ENCODE assay signal across 28 cellular contexts in genomic region chr3:138899592-138899991, GRCh38. TPM values are rescaled to one million over a fixed set of nuclear protein-coding genes. Genes with fewer than 3 reads are reported as not detected.
A peak's percentile ranks its signal among the peaks of the same experiment; 100 is the strongest.
DNase-seq lines count a peak whose midpoint lies in the region; ATAC-seq and TF ChIP-seq lines count a peak whose summit lies in the region.
"Had no signal": no experiment of that assay in that cellular context is flagged by ENCODE, and none has a peak within 500 bp of the region (broad histone marks: within the 10 kb centered on the region; RNA-seq: fewer than 3 reads in every experiment).

No MANE protein-coding gene starts in this region.

- no peaks in the 10 kb centered on the region for H3K9me3 ChIP-seq in adipocyte (ENCODE audit: control insufficient read depth, low read length)
- no peaks in the 10 kb centered on the region for H3K9me3 ChIP-seq in neutrophil
- H3K9me3 ChIP-seq in MG63 = no peaks in the 10 kb centered on the region

- H3K4me3 ChIP-seq in AG10803 (ENCODE audit: low read length) (no peak overlapping the region), adipocyte (ENCODE audit: low read length) (peak overlapping the region; percentile 25), neutrophil (ENCODE audit: low read depth in 1 of 2, low read length in 1 of 2) (no peak overlapping the region), MG63 (no peak overlapping the region)
- H3K4me3 ChIP-seq: GM23248, SJSA1 had no signal

- H3K4me1 ChIP-seq in adipocyte (ENCODE audit: control insufficient read depth, insufficient read depth, low read length) = peaks cover 30% of the 10 kb centered on the region
- peaks cover 75 to 85% of the 10 kb centered on the region in 2 experiments for H3K4me1 ChIP-seq in neutrophil (ENCODE audit: control insufficient read depth in 1 of 2, insufficient read depth in 1 of 2, low read depth in 1 of 2, low read length in 1 of 2)

- H3K27ac Mint-ChIP-seq in activated CD8-positive, alpha-beta T cell treated with anti-CD3 and anti-CD28 coated beads for 36 hours = no peak overlapping the region

- H3K27me3 Mint-ChIP-seq in activated CD8-positive, alpha-beta T cell treated with anti-CD3 and anti-CD28 coated beads for 36 hours = no peaks in the 10 kb centered on the region

- H3K27ac ChIP-seq in neutrophil = peak overlapping the region; percentile 71
- H3K27ac ChIP-seq: GM23248, SJSA1 had no signal

- ATAC-seq in activated CD8-positive, alpha-beta T cell treated with anti-CD3 and anti-CD28 coated beads for 36 hours = no peak

- no peaks in the 10 kb centered on the region for H3K4me1 Mint-ChIP-seq in activated CD8-positive, alpha-beta T cell treated with anti-CD3 and anti-CD28 coated beads for 36 hours (ENCODE audit: low read depth)
- H3K4me1 Mint-ChIP-seq: CD4-positive, alpha-beta memory T cell; H9; IgD-negative memory B cell had no signal

- TF ChIP-seq CTCF in AG10803 (conservative IDR thresholded peaks at IDR 0.05; ENCODE audit: low read length) (no peak), neutrophil (IDR thresholded peaks at IDR 0.05) (no peak)
- TF ChIP-seq CTCF in activated CD8-positive, alpha-beta T cell treated with anti-CD3 and anti-CD28 coated beads for 36 hours (IDR thresholded peaks at IDR 0.05) = no peak

- POLR2A ChIA-PET in activated CD8-positive, alpha-beta T cell treated with anti-CD3 and anti-CD28 coated beads for 36 hours (lab: Charles Lee) = no interaction called here

- H3K36me3 ChIP-seq in adipocyte (ENCODE audit: control insufficient read depth, insufficient read depth, low read length, severe bottlenecking) (no peaks in the 10 kb centered on the region), neutrophil (no peaks in the 10 kb centered on the region), MG63 (no peaks in the 10 kb centered on the region)
- H3K36me3 ChIP-seq: SJSA1 had no signal

- H3K9me3 Mint-ChIP-seq in activated CD8-positive, alpha-beta T cell treated with anti-CD3 and anti-CD28 coated beads for 36 hours = no peaks in the 10 kb centered on the region
- H3K9me3 Mint-ChIP-seq: CD4-positive, alpha-beta memory T cell; H9; IgD-negative memory B cell had no signal

- CTCF ChIA-PET in activated CD8-positive, alpha-beta T cell treated with anti-CD3 and anti-CD28 coated beads for 36 hours (lab: Charles Lee) = interaction anchor here (3.4 to 6.3 kb wide), 2 partner anchors 16 to 25 kb away, joined by 25 to 46 read pairs; no protein-coding TSS in a partner anchor

- intact Hi-C loops in activated CD8-positive, alpha-beta T cell treated with anti-CD3 and anti-CD28 coated beads for 36 hours (cut with micrococcal nuclease) = no loop called here

- H3K27me3 ChIP-seq in adipocyte (replicated peaks; ENCODE audit: control insufficient read depth, insufficient read depth, low read length) (no peaks in the 10 kb centered on the region), neutrophil (no peaks in the 10 kb centered on the region), MG63 (no peaks in the 10 kb centered on the region)
- H3K27me3 ChIP-seq: SJSA1 had no signal

- H3K9ac ChIP-seq in adipocyte (ENCODE audit: low read length) = no peak overlapping the region
- H3K9ac ChIP-seq: GM23248 had no signal

- no peaks in the 10 kb centered on the region for H3K36me3 Mint-ChIP-seq in activated CD8-positive, alpha-beta T cell treated with anti-CD3 and anti-CD28 coated beads for 36 hours (ENCODE audit: low read depth)
- H3K36me3 Mint-ChIP-seq: CD4-positive, alpha-beta memory T cell; IgD-negative memory B cell had no signal

- no peak overlapping the region for H3K4me3 Mint-ChIP-seq in activated CD8-positive, alpha-beta T cell treated with anti-CD3 and anti-CD28 coated beads for 36 hours
- H3K4me3 Mint-ChIP-seq: CD4-positive, alpha-beta memory T cell; H9; IgD-negative memory B cell had no signal

- peak; percentile 25 for DNase-seq in AG10803 (ENCODE audit: low read depth)
- DNase-seq in adipocyte (ENCODE audit: low read depth) = peak; percentile 36
- DNase-seq in fibroblast of gingiva (ENCODE audit: low read depth) = peak; percentile 66
- no peak for DNase-seq in MG63
- DNase-seq in activated CD8-positive, alpha-beta T cell treated with anti-CD3 and anti-CD28 coated beads for 36 hours = no peak
- DNase-seq in NCI-H1417 treated with DMSO at 0.1 percent for 48 hours (lab: John Stamatoyannopoulos, UW) = no peak
- no peak for DNase-seq in Ammon's horn (ENCODE audit: low spot score)
- DNase-seq: 8988T; ACHN; AML-193; C1 segment of cervical spinal cord; CD4-positive, alpha-beta memory T cell; COR-L47; DMS53; GM23248; H9; Karpas-422; NCI-H1092 treated with DMSO at 0.1 percent for 48 hours; NCI-H2029; NCI-H446; NCI-H524 treated with DMSO at 0.1 percent for 48 hours; NCI-H774; Right ventricle myocardium superior; RPMI8226 had no signal

RNA-seq across cellular contexts. Expression of gene FOXL2, which starts 47.3 kb away (rescaled TPM):
- not detected in 2 replicates for total RNA-seq in MG63 (2014; rRNA removed; shearing (Covaris generic); ENCODE audit: low replicate concordance)
- total RNA-seq in activated CD8-positive, alpha-beta T cell treated with anti-CD3 and anti-CD28 coated beads for 36 hours = not detected
- total RNA-seq: CD4-positive, alpha-beta memory T cell; G401; Right ventricle myocardium superior; SJSA1 had no signal

RNA-seq across cellular contexts. Expression of gene FOXL2NB, which starts 47.4 kb away (rescaled TPM):
- not detected in 2 replicates for total RNA-seq in MG63 (2014; rRNA removed; shearing (Covaris generic); ENCODE audit: low replicate concordance)
- not detected for total RNA-seq in activated CD8-positive, alpha-beta T cell treated with anti-CD3 and anti-CD28 coated beads for 36 hours
- total RNA-seq: CD4-positive, alpha-beta memory T cell; Right ventricle myocardium superior; SJSA1 had no signal

Comparison
In these comparisons a context has a peak if more than half of its experiments do, and no peak if none do; other contexts are left out.
1. DNase-seq: peak in AG10803 (single experiment), adipocyte (single experiment) and fibroblast of gingiva (single experiment); none in MG63 (single experiment), activated CD8-positive, alpha-beta T cell treated with anti-CD3 and anti-CD28 coated beads for 36 hours (single experiment), NCI-H1417 treated with DMSO at 0.1 percent for 48 hours (single experiment) and Ammon's horn (single experiment).